11 cellular contexts compared by ENCODE assay signal in genomic region chr15:33022629-33023028, GRCh38.
A peak's percentile ranks its signal among the peaks of the same experiment; 100 is the strongest.
DNase-seq lines count a peak whose midpoint lies in the region; TF ChIP-seq lines count a peak whose summit lies in the region.
"Had no signal": no experiment of that assay in that cellular context is flagged by ENCODE, and none has a peak within 500 bp of the region (broad histone marks: within the 10 kb centered on the region; RNA-seq: fewer than 3 reads in every experiment).

No MANE protein-coding gene starts in this region.

- DNase-seq in DMS79 treated with DMSO at 0.1 percent for 48 hours (lab: John Stamatoyannopoulos, UW) = peak; percentile 8
- no peak for DNase-seq in DMS79 (lab: John Stamatoyannopoulos, UW)
- DNase-seq in right atrium auricular region (ENCODE audit: low spot score) = no peak
- peak; percentile 87 to 93 for DNase-seq in thyroid gland
- DNase-seq in activated effector memory CD4-positive, alpha-beta T cell treated with Interleukin-2 at 50 U/mL for 16 hours = no peak
- DNase-seq in NCI-H748 treated with DMSO at 0.1 percent for 48 hours (lab: John Stamatoyannopoulos, UW) = no peak
- no peak for DNase-seq in NCI-H1694 (lab: John Stamatoyannopoulos, UW)
- DNase-seq: 8988T; stimulated activated naive B cell treated with anti-CD40 and anti-IgM and Interleukin-4, amounts not matched to agents 10 μg/mL and 1 μg/mL and 100 μg/mL, for 72 hours; T1000 had no signal

- intact Hi-C loops in thyroid gland (cut with DNase I) = loop anchor here (5.0 to 10.0 kb wide), 2 partner anchors 52 to 110 kb away; no protein-coding TSS in a partner anchor

- peak in 1 of 2 donors; percentile 62 for TF ChIP-seq POLR2A in thyroid gland (IDR thresholded peaks at IDR 0.05)

- 28 to 42% methylated on average over 2 of the region's 2 CpGs for WGBS in thyroid gland, 2 donors

- H3K9me3 ChIP-seq in right atrium auricular region (no peaks in the 10 kb centered on the region), thyroid gland (no peaks in the 10 kb centered on the region)

- H3K27ac ChIP-seq in VCaP (peak overlapping the region; percentile 88), right atrium auricular region (peak overlapping the region; percentile 46 to 59), thyroid gland (peak overlapping the region; percentile 79 to 90 (median 84))

- TF ChIP-seq CTCF in VCaP (conservative IDR thresholded peaks at IDR 0.05) = no peak
- TF ChIP-seq CTCF in right atrium auricular region (IDR thresholded peaks at IDR 0.05) = no peak
- TF ChIP-seq CTCF in thyroid gland (IDR thresholded peaks at IDR 0.05) = no peak

- H3K4me3 ChIP-seq in right atrium auricular region (no peak overlapping the region), thyroid gland (replicated peaks in 1 of 3) (no peak overlapping the region)

- no peaks in the 10 kb centered on the region for H3K36me3 ChIP-seq in right atrium auricular region
- H3K36me3 ChIP-seq in thyroid gland = no peaks in the 10 kb centered on the region

- H3K4me1 ChIP-seq in right atrium auricular region (peaks cover 0 to 7% of the 10 kb centered on the region in 2 donors), thyroid gland (peaks cover 21 to 33% of the 10 kb centered on the region in 2 donors)

- no peaks in the 10 kb centered on the region for H3K27me3 ChIP-seq in right atrium auricular region
- no peaks in the 10 kb centered on the region for H3K27me3 ChIP-seq in thyroid gland

Comparison
In these comparisons a context has a peak if more than half of its experiments do, and no peak if none do; other contexts are left out.
1. DNase-seq: peak in DMS79 treated with DMSO at 0.1 percent for 48 hours (single experiment) and thyroid gland (2 of 2); none in DMS79 (single experiment), right atrium auricular region (single experiment), activated effector memory CD4-positive, alpha-beta T cell treated with Interleukin-2 at 50 U/mL for 16 hours (single experiment), NCI-H748 treated with DMSO at 0.1 percent for 48 hours (single experiment) and NCI-H1694 (single experiment).
2. Peak in every context shown above with its lines, with median percentiles within 50 percentile points of each other: H3K27ac ChIP-seq.